In genomic region chr4:2725380-2725779, GRCh38 we compare ENCODE assay signal across 26 cellular contexts.
"Had no signal": no experiment of that assay in that cellular context is flagged by ENCODE, and none has a peak within 500 bp of the region (broad histone marks: within the 10 kb centered on the region; RNA-seq: fewer than 3 reads in every experiment).

No MANE protein-coding gene starts in this region.

- H3K4me1 Mint-ChIP-seq: endodermal cell had no signal

- H3K27me3 Mint-ChIP-seq: dendritic cell treated with granulocyte-macrophage colony-stimulating factor and Interleukin-4, amounts not matched to agents 40 ng/mL and 50 ng/mL, for 4 days; memory B cell; stimulated activated memory B cell treated with anti-CD40 and anti-IgM and Interleukin-4, amounts not matched to agents 10 μg/mL and 1 μg/mL and 100 μg/mL, for 72 hours; type B pancreatic cell had no signal

- DNase-seq: effector CD8-positive, alpha-beta T cell; endodermal cell; foreskin keratinocyte; heart left ventricle; natural killer cell; occipital lobe; psoas muscle; right cardiac atrium; stimulated activated CD4-positive, alpha-beta T cell treated with anti-CD3 and anti-CD28 coated beads, Interleukin-2, amount 100 ng/mL, for 24 hours; stimulated activated CD4-positive, alpha-beta T cell treated with anti-CD3 and anti-CD28 coated beads, Interleukin-4, amount 100 ng/mL, for 24 hours; stimulated activated naive CD8-positive, alpha-beta T cell treated with anti-CD3 and anti-CD28 coated beads, Interleukin-15, Interleukin-2, amounts not matched to agents 100 U/mL and 50 U/mL, for 24 hours; substantia nigra; testis; tibial artery had no signal

- H3K27ac Mint-ChIP-seq: dendritic cell treated with granulocyte-macrophage colony-stimulating factor and Interleukin-4, amounts not matched to agents 40 ng/mL and 50 ng/mL, for 4 days; memory B cell; natural killer cell; stimulated activated memory B cell treated with anti-CD40 and anti-IgM and Interleukin-4, amounts not matched to agents 10 μg/mL and 1 μg/mL and 100 μg/mL, for 72 hours; type B pancreatic cell had no signal

- H3K27ac ChIP-seq: epithelial cell of prostate, foreskin keratinocyte, gastroesophageal sphincter, heart left ventricle, hepatocyte, ovary, psoas muscle, sigmoid colon, testis, tibial artery had no signal

- H3K9me3 Mint-ChIP-seq: dendritic cell treated with granulocyte-macrophage colony-stimulating factor and Interleukin-4, amounts not matched to agents 40 ng/mL and 50 ng/mL, for 4 days; endodermal cell; memory B cell; natural killer cell; stimulated activated memory B cell treated with anti-CD40 and anti-IgM and Interleukin-4, amounts not matched to agents 10 μg/mL and 1 μg/mL and 100 μg/mL, for 72 hours; type B pancreatic cell had no signal

- H3K36me3 Mint-ChIP-seq: natural killer cell had no signal

- H3K36me3 ChIP-seq: ovary had no signal

- H3K4me3 Mint-ChIP-seq: dendritic cell treated with granulocyte-macrophage colony-stimulating factor and Interleukin-4, amounts not matched to agents 40 ng/mL and 50 ng/mL, for 4 days; endodermal cell; memory B cell; natural killer cell; stimulated activated memory B cell treated with anti-CD40 and anti-IgM and Interleukin-4, amounts not matched to agents 10 μg/mL and 1 μg/mL and 100 μg/mL, for 72 hours; type B pancreatic cell had no signal

- H3K4me2 ChIP-seq: hepatocyte had no signal

- ATAC-seq: esophagus mucosa; foreskin keratinocyte; gastroesophageal sphincter; heart left ventricle; left lobe of liver; natural killer cell; psoas muscle; right cardiac atrium; stimulated activated memory B cell treated with anti-CD40 and anti-IgM and Interleukin-4, amounts not matched to agents 10 μg/mL and 1 μg/mL and 100 μg/mL, for 72 hours; stimulated activated naive CD8-positive, alpha-beta T cell treated with anti-CD3 and anti-CD28 coated beads, Interleukin-15, Interleukin-2, amounts not matched to agents 100 U/mL and 50 U/mL, for 24 hours had no signal

- H3K79me2 ChIP-seq: hepatocyte had no signal

- H3K4me1 ChIP-seq: foreskin keratinocyte, gastroesophageal sphincter, heart left ventricle, sigmoid colon, testis, tibial artery had no signal

- H2AFZ ChIP-seq: hepatocyte had no signal

- H3K27me3 ChIP-seq: foreskin keratinocyte, gastroesophageal sphincter, heart left ventricle, hepatocyte, ovary, sigmoid colon, testis, tibial artery had no signal

- H3K4me3 ChIP-seq: gastroesophageal sphincter, heart left ventricle, hepatocyte, lung, ovary, psoas muscle, sigmoid colon, testis, tibial artery had no signal

- H3K9me3 ChIP-seq: gastroesophageal sphincter, heart left ventricle, ovary, psoas muscle, sigmoid colon, testis, tibial artery had no signal
